In the genomic region with DNA sequence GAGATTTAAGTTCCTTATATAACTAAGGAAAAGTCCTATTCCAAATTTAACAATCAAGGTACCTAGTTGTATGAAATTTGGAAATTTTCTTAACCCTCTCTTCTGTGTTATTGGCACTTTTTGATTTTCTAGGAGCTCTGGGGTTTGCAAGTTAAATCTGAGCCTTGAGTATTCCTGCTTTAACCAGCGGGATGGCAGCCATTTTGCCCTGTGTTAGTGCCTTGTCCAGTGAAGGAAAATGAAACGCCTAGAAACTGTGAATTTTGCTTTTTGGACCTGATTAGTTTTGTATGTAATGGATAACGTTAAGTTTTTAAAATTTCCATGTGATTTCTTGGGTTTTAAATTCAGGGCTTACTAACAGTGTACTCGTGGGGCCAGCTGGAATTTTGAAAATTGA, we compare ENCODE assay signal across 1 cellular context.
A peak's percentile ranks its signal among the peaks of the same experiment; 100 is the strongest.
TF ChIP-seq lines count a peak whose summit lies in the region.

No MANE protein-coding gene starts in this region.

TF ChIP-seq in H1, 55 proteins besides CTCF, POLR2A, EP300 and RAD21:
- no peak for TF ChIP-seq SRF (IDR thresholded peaks at IDR 0.05; ENCODE audit: low read depth, low read length)
- TF ChIP-seq YY1 (IDR thresholded peaks at IDR 0.05; ENCODE audit: low read depth, low read length), result peak; percentile 84
- TF ChIP-seq, protein P1, sequence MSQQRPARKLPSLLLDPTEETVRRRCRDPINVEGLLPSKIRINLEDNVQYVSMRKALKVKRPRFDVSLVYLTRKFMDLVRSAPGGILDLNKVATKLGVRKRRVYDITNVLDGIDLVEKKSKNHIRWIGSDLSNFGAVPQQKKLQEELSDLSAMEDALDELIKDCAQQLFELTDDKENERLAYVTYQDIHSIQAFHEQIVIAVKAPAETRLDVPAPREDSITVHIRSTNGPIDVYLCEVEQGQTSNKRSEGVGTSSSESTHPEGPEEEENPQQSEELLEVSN (IDR thresholded peaks at IDR 0.05), result no peak
- TF ChIP-seq, protein P2, sequence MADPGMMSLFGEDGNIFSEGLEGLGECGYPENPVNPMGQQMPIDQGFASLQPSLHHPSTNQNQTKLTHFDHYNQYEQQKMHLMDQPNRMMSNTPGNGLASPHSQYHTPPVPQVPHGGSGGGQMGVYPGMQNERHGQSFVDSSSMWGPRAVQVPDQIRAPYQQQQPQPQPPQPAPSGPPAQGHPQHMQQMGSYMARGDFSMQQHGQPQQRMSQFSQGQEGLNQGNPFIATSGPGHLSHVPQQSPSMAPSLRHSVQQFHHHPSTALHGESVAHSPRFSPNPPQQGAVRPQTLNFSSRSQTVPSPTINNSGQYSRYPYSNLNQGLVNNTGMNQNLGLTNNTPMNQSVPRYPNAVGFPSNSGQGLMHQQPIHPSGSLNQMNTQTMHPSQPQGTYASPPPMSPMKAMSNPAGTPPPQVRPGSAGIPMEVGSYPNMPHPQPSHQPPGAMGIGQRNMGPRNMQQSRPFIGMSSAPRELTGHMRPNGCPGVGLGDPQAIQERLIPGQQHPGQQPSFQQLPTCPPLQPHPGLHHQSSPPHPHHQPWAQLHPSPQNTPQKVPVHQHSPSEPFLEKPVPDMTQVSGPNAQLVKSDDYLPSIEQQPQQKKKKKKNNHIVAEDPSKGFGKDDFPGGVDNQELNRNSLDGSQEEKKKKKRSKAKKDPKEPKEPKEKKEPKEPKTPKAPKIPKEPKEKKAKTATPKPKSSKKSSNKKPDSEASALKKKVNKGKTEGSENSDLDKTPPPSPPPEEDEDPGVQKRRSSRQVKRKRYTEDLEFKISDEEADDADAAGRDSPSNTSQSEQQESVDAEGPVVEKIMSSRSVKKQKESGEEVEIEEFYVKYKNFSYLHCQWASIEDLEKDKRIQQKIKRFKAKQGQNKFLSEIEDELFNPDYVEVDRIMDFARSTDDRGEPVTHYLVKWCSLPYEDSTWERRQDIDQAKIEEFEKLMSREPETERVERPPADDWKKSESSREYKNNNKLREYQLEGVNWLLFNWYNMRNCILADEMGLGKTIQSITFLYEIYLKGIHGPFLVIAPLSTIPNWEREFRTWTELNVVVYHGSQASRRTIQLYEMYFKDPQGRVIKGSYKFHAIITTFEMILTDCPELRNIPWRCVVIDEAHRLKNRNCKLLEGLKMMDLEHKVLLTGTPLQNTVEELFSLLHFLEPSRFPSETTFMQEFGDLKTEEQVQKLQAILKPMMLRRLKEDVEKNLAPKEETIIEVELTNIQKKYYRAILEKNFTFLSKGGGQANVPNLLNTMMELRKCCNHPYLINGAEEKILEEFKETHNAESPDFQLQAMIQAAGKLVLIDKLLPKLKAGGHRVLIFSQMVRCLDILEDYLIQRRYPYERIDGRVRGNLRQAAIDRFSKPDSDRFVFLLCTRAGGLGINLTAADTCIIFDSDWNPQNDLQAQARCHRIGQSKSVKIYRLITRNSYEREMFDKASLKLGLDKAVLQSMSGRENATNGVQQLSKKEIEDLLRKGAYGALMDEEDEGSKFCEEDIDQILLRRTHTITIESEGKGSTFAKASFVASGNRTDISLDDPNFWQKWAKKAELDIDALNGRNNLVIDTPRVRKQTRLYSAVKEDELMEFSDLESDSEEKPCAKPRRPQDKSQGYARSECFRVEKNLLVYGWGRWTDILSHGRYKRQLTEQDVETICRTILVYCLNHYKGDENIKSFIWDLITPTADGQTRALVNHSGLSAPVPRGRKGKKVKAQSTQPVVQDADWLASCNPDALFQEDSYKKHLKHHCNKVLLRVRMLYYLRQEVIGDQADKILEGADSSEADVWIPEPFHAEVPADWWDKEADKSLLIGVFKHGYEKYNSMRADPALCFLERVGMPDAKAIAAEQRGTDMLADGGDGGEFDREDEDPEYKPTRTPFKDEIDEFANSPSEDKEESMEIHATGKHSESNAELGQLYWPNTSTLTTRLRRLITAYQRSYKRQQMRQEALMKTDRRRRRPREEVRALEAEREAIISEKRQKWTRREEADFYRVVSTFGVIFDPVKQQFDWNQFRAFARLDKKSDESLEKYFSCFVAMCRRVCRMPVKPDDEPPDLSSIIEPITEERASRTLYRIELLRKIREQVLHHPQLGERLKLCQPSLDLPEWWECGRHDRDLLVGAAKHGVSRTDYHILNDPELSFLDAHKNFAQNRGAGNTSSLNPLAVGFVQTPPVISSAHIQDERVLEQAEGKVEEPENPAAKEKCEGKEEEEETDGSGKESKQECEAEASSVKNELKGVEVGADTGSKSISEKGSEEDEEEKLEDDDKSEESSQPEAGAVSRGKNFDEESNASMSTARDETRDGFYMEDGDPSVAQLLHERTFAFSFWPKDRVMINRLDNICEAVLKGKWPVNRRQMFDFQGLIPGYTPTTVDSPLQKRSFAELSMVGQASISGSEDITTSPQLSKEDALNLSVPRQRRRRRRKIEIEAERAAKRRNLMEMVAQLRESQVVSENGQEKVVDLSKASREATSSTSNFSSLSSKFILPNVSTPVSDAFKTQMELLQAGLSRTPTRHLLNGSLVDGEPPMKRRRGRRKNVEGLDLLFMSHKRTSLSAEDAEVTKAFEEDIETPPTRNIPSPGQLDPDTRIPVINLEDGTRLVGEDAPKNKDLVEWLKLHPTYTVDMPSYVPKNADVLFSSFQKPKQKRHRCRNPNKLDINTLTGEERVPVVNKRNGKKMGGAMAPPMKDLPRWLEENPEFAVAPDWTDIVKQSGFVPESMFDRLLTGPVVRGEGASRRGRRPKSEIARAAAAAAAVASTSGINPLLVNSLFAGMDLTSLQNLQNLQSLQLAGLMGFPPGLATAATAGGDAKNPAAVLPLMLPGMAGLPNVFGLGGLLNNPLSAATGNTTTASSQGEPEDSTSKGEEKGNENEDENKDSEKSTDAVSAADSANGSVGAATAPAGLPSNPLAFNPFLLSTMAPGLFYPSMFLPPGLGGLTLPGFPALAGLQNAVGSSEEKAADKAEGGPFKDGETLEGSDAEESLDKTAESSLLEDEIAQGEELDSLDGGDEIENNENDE (IDR thresholded peaks at IDR 0.05; ENCODE audit: insufficient replicate concordance, low read length), result no peak
- TF ChIP-seq BCL11A (IDR thresholded peaks at IDR 0.05; ENCODE audit: low read depth in 2 of 2, low read length in 2 of 2), result no peak
- no peak for TF ChIP-seq ZNF274 (IDR thresholded peaks at IDR 0.05; ENCODE audit: borderline replicate concordance, extremely low read depth, low read length)
